In genomic region chr10:12572281-12572680, GRCh38 we compare ENCODE assay signal across 34 cellular contexts.
"Had no signal": no experiment of that assay in that cellular context is flagged by ENCODE, and none has a peak within 500 bp of the region (broad histone marks: within the 10 kb centered on the region; RNA-seq: fewer than 3 reads in every experiment).

No MANE protein-coding gene starts in this region.

- H3K27ac ChIP-seq: ascending aorta, cardiac muscle cell, WERI-Rb-1 had no signal

- DNase-seq: activated CD4-positive, alpha-beta memory T cell treated with anti-CD3 and anti-CD28 coated beads, Interleukin-2, amount 10 ng/mL, durations not matched to agents 7 days and 5 days; activated CD4-positive, alpha-beta T cell treated with anti-CD3 and anti-CD28 coated beads for 1 hour; activated CD4-positive, alpha-beta T cell treated with anti-CD3 and anti-CD28 coated beads for 48 hours; activated CD4-positive, CD25-positive, alpha-beta regulatory T cell; activated CD8-positive, alpha-beta memory T cell treated with anti-CD3 and anti-CD28 coated beads for 24 hours; activated CD8-positive, alpha-beta memory T cell treated with anti-CD3 and anti-CD28 coated beads, Interleukin-2, amount 10 ng/mL, durations not matched to agents 7 days and 5 days; activated CD8-positive, alpha-beta memory T cell treated with anti-CD3 and anti-CD28 coated beads, Interleukin-2, amount 50 U/mL, for 48 hours; activated gamma-delta T cell; activated naive CD4-positive, alpha-beta T cell treated with Interleukin-2 at 50 U/mL for 16 hours; activated naive CD8-positive, alpha-beta T cell treated with anti-CD3 and anti-CD28 coated beads, Interleukin-2, amount 10 ng/mL, durations not matched to agents 7 days and 5 days; activated T-cell treated with anti-CD3 and anti-CD28 coated beads, Interleukin-2, amount 50 U/mL, for 48 hours; amygdala; NCI-H1092 treated with DMSO at 0.1 percent for 48 hours; NCI-H1417; NCI-H146; NCI-H187; NCI-H2029 treated with DMSO at 0.1 percent for 48 hours; NCI-H2107; NCI-H2171; NCI-H510A; NCI-H526; NCI-H748 treated with DMSO at 0.1 percent for 48 hours; OCI-M1; Right ventricle myocardium superior; SW 1271; T-helper 1 cell; T-helper 2 cell; T-helper 9 cell; WERI-Rb-1 had no signal

- H3K36me3 ChIP-seq: ascending aorta, cardiac muscle cell, WERI-Rb-1 had no signal

- H3K27me3 Mint-ChIP-seq: activated CD4-positive, alpha-beta memory T cell treated with anti-CD3 and anti-CD28 coated beads, Interleukin-2, amount 10 ng/mL, durations not matched to agents 7 days and 5 days; activated CD8-positive, alpha-beta memory T cell treated with anti-CD3 and anti-CD28 coated beads, Interleukin-2, amount 10 ng/mL, durations not matched to agents 7 days and 5 days; activated naive CD8-positive, alpha-beta T cell treated with anti-CD3 and anti-CD28 coated beads, Interleukin-2, amount 10 ng/mL, durations not matched to agents 7 days and 5 days; central memory CD8-positive, alpha-beta T cell had no signal

- H3K27me3 ChIP-seq: ascending aorta, cardiac muscle cell had no signal

- H3K4me1 ChIP-seq: ascending aorta had no signal

- H3K27ac Mint-ChIP-seq: activated CD4-positive, alpha-beta memory T cell treated with anti-CD3 and anti-CD28 coated beads, Interleukin-2, amount 10 ng/mL, durations not matched to agents 7 days and 5 days; activated CD8-positive, alpha-beta memory T cell treated with anti-CD3 and anti-CD28 coated beads, Interleukin-2, amount 10 ng/mL, durations not matched to agents 7 days and 5 days; activated naive CD8-positive, alpha-beta T cell treated with anti-CD3 and anti-CD28 coated beads, Interleukin-2, amount 10 ng/mL, durations not matched to agents 7 days and 5 days; activated T-helper 2 cell treated with anti-CD3 and anti-CD28 coated beads, Interferon-gamma antibody, Interleukin-2, Interleukin-4, amounts not matched to agents 10 μg/mL and 5 μg/mL and 100 μg/mL, durations not matched to agents 14 hours and 24 hours and 36 hours had no signal

- ATAC-seq: activated CD8-positive, alpha-beta memory T cell treated with anti-CD3 and anti-CD28 coated beads, Interleukin-2, amount 10 ng/mL, durations not matched to agents 7 days and 5 days; K562 had no signal

- H3K4me3 Mint-ChIP-seq: activated CD4-positive, alpha-beta memory T cell treated with anti-CD3 and anti-CD28 coated beads, Interleukin-2, amount 10 ng/mL, durations not matched to agents 7 days and 5 days; activated CD8-positive, alpha-beta memory T cell treated with anti-CD3 and anti-CD28 coated beads, Interleukin-2, amount 10 ng/mL, durations not matched to agents 7 days and 5 days; activated naive CD8-positive, alpha-beta T cell treated with anti-CD3 and anti-CD28 coated beads, Interleukin-2, amount 10 ng/mL, durations not matched to agents 7 days and 5 days; central memory CD8-positive, alpha-beta T cell had no signal

- H3K4me3 ChIP-seq: ascending aorta, cardiac muscle cell, K562 had no signal

- H3K9me3 Mint-ChIP-seq: central memory CD8-positive, alpha-beta T cell had no signal

- H3K9me3 ChIP-seq: ascending aorta had no signal
